In genomic region chr5:1878050-1878849, GRCh38 we compare ENCODE assay signal across 20 cellular contexts. TPM values are rescaled to one million over a fixed set of nuclear protein-coding genes. Genes with fewer than 3 reads are reported as not detected.
A peak's percentile ranks its signal among the peaks of the same experiment; 100 is the strongest.
DNase-seq lines count a peak whose midpoint lies in the region; ATAC-seq and TF ChIP-seq lines count a peak whose summit lies in the region.
"Had no signal": no experiment of that assay in that cellular context is flagged by ENCODE, and none has a peak within 500 bp of the region (broad histone marks: within the 10 kb centered on the region; RNA-seq: fewer than 3 reads in every experiment).

No MANE protein-coding gene starts in this region.

- no TSS peak for BruUV-seq in Calu3 (replicated peaks; lab: Mats Ljungman, UMichigan)

- 0 out of 2 replicates have a peak overlapping the region, but pooled peaks have one; percentile 23 for H3K4me3 ChIP-seq in BLaER1
- H3K4me3 ChIP-seq in iPS-15b (ENCODE audit: low read depth, low read length) = peak overlapping the region; percentile 26
- H3K4me3 ChIP-seq: HAP-1, SJSA1 had no signal

- peaks cover 37% of the 10 kb centered on the region for H3K9me3 ChIP-seq in BLaER1
- H3K9me3 ChIP-seq in ES-I3 (ENCODE audit: control insufficient read depth, insufficient read depth, low read length) = no peaks in the 10 kb centered on the region
- no peaks in the 10 kb centered on the region for H3K9me3 ChIP-seq in iPS-15b (ENCODE audit: control insufficient read depth, insufficient read depth, low read length)
- H3K9me3 ChIP-seq: HAP-1 had no signal

- H3K27me3 Mint-ChIP-seq in Calu3 (ENCODE audit: unreplicated experiment) = peaks cover 14% of the 10 kb centered on the region

- peak; percentile 10 for DNase-seq in astrocyte of the hippocampus (ENCODE audit: low read depth, low spot score)
- DNase-seq in nucleus accumbens (lab: John Stamatoyannopoulos, UW) = no peak
- no peak for DNase-seq in stimulated activated naive CD4-positive, alpha-beta T cell treated with Interleukin-2 at 50 U/mL for 16 hours (lab: John Stamatoyannopoulos, UW)
- DNase-seq in Calu3 = no peak
- DNase-seq: ACHN, AML-193, DMS153, Karpas-422, NCI-H1417 treated with DMSO at 0.1 percent for 48 hours, NCI-H1930, NCI-H2171, PC-3 had no signal

- H3K27me3 ChIP-seq in BLaER1 (peaks cover 100% of the 10 kb centered on the region), iPS-15b (ENCODE audit: control insufficient read depth, insufficient read depth, low read length) (peaks cover 88% of the 10 kb centered on the region)

- CTCF ChIA-PET in Calu3 (lab: Charles Lee) = no interaction called here

- ATAC-seq in GM18520 (IDR thresholded peaks at IDR 0.05; ENCODE audit: unreplicated experiment) = no peak
- ATAC-seq: PC-3 had no signal

- no peaks in the 10 kb centered on the region for H3K4me1 Mint-ChIP-seq in Calu3 (ENCODE audit: low read depth, unreplicated experiment)

- H3K4me1 ChIP-seq in BLaER1 = peaks cover 41% of the 10 kb centered on the region
- H3K4me1 ChIP-seq in ES-I3 (ENCODE audit: insufficient read depth, low read length) = peaks cover 3% of the 10 kb centered on the region; the same call in 1 of the 2 replicates
- peaks cover 8% of the 10 kb centered on the region for H3K4me1 ChIP-seq in iPS-15b (ENCODE audit: control insufficient read depth, insufficient read depth, low read length)
- H3K4me1 ChIP-seq: HAP-1, SJSA1 had no signal

- no peak overlapping the region for H3K4me3 Mint-ChIP-seq in Calu3 (ENCODE audit: low read depth, unreplicated experiment)

- H3K9me3 Mint-ChIP-seq in Calu3 (ENCODE audit: low read depth, unreplicated experiment) = peaks cover 6% of the 10 kb centered on the region

- no peak for TF ChIP-seq CTCF in Calu3 (IDR thresholded peaks at IDR 0.05; ENCODE audit: unreplicated experiment)

- H3K36me3 Mint-ChIP-seq in Calu3 (ENCODE audit: insufficient read depth, unreplicated experiment) = peaks cover 5% of the 10 kb centered on the region
- H3K36me3 Mint-ChIP-seq: IgD-negative memory B cell had no signal

- no peaks in the 10 kb centered on the region for H3K36me3 ChIP-seq in BLaER1
- H3K36me3 ChIP-seq in ES-I3 (ENCODE audit: insufficient read depth, low read length) = no peaks in the 10 kb centered on the region
- H3K36me3 ChIP-seq in iPS-15b (ENCODE audit: control insufficient read depth, insufficient read depth, low read length) = no peaks in the 10 kb centered on the region
- H3K36me3 ChIP-seq: HAP-1, SJSA1 had no signal

- no peak overlapping the region for H3K27ac Mint-ChIP-seq in Calu3 (ENCODE audit: unreplicated experiment)

- H3K27ac ChIP-seq in BLaER1 = no peak overlapping the region
- H3K27ac ChIP-seq: SJSA1 had no signal

- no peak overlapping the region for H3K4me2 ChIP-seq in BLaER1

- intact Hi-C loops in Calu3 (cut with micrococcal nuclease; ENCODE audit: unreplicated experiment) = no loop called here

- peaks cover 85% of the 10 kb centered on the region for H4K20me1 ChIP-seq in BLaER1

- H3K9ac ChIP-seq in BLaER1 (no peak overlapping the region), ES-I3 (ENCODE audit: low read depth, low read length) (peak overlapping the region; percentile 22), iPS-15b (ENCODE audit: low read depth, low read length) (no peak overlapping the region)

RNA-seq across cellular contexts. Expression of gene IRX4, which starts 4.5 kb away (rescaled TPM):
- total RNA-seq in Calu3 (2022) = not detected in 2 replicates
- total RNA-seq: HT-29, PC-3, SJSA1 had no signal
